1 cellular context compared by ENCODE assay signal in genomic region chr14:103702095-103702494, GRCh38.
A peak's percentile ranks its signal among the peaks of the same experiment; 100 is the strongest.
TF ChIP-seq lines count a peak whose summit lies in the region.

No MANE protein-coding gene starts in this region.

TF ChIP-seq in K562, 482 proteins besides CTCF, POLR2A, EP300 and RAD21:
- no peak for TF ChIP-seq ASH1L (IDR thresholded peaks at IDR 0.05; ENCODE audit: borderline replicate concordance, low read depth, partially characterized antibody)
- TF ChIP-seq POLR2G (IDR thresholded peaks at IDR 0.05; ENCODE audit: low read depth, low read length): peak; percentile 65; the same call in 1 of the 2 replicates
